In the genomic region with DNA sequence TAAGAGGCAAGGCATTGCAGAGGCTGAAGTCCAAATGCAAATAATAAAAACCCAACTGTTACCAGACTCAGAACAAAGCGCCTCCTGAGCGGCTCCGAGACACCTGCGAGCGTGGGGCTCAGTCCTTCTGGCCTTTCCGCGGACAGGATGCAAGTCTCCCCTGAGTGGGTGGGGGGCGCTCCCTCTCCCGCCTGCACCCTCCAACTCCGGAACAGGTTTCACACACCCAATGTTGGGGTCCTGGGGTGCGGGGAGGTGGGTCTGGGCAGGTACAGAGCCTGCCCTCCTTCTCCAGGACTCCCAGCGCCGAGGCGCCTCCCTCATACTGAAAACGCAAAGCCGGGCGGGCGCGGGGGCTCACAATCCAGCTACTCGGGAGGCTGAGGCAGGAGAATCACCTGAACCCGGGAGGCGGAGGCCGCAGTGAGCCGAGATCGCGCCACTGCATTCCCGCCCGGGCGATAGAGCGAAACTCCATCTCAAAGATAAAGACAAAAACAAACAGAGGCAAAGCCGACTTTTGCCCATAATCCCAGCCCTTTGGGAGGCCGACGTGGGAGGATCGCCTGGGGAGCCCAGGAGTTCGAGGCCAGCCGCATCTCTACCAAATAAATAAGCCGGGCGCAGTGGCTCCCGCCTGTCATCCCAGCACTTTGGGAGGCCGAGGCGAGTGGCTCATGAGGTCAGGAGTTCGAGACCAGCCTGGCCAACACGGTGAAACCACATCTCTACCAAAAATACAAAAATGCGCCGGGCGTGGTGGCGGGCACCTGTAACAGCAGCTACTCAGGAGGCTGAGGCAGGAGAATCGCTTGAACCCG, we compare ENCODE assay signal across 1 cellular context.
TF ChIP-seq lines count a peak whose summit lies in the region.

No MANE protein-coding gene starts in this region.

TF ChIP-seq in GM12878, 131 proteins besides CTCF, POLR2A, EP300 and RAD21 (continued from another document):
- no peak for TF ChIP-seq KDM1A (IDR thresholded peaks at IDR 0.05; ENCODE audit: borderline replicate concordance)
- no peak for TF ChIP-seq BHLHE40 (IDR thresholded peaks at IDR 0.05; ENCODE audit: borderline replicate concordance in 1 of 2, low read depth in 2 of 2, low read length in 1 of 2)
- no peak for TF ChIP-seq ZNF384 (IDR thresholded peaks at IDR 0.05; ENCODE audit: borderline replicate concordance, low read depth, low read length)
- TF ChIP-seq, protein P1, sequence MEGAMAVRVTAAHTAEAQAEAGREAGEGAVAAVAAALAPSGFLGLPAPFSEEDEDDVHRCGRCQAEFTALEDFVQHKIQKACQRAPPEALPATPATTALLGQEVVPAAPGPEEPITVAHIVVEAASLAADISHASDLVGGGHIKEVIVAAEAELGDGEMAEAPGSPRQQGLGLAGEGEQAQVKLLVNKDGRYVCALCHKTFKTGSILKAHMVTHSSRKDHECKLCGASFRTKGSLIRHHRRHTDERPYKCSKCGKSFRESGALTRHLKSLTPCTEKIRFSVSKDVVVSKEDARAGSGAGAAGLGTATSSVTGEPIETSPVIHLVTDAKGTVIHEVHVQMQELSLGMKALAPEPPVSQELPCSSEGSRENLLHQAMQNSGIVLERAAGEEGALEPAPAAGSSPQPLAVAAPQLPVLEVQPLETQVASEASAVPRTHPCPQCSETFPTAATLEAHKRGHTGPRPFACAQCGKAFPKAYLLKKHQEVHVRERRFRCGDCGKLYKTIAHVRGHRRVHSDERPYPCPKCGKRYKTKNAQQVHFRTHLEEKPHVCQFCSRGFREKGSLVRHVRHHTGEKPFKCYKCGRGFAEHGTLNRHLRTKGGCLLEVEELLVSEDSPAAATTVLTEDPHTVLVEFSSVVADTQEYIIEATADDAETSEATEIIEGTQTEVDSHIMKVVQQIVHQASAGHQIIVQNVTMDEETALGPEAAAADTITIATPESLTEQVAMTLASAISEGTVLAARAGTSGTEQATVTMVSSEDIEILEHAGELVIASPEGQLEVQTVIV (IDR thresholded peaks at IDR 0.05; ENCODE audit: borderline replicate concordance, partially characterized antibody): no peak
- no peak for TF ChIP-seq NFXL1 (IDR thresholded peaks at IDR 0.05; ENCODE audit: borderline replicate concordance)
- TF ChIP-seq, protein P2, sequence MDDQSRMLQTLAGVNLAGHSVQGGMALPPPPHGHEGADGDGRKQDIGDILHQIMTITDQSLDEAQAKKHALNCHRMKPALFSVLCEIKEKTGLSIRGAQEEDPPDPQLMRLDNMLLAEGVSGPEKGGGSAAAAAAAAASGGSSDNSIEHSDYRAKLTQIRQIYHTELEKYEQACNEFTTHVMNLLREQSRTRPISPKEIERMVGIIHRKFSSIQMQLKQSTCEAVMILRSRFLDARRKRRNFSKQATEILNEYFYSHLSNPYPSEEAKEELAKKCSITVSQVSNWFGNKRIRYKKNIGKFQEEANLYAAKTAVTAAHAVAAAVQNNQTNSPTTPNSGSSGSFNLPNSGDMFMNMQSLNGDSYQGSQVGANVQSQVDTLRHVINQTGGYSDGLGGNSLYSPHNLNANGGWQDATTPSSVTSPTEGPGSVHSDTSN (IDR thresholded peaks at IDR 0.05; ENCODE audit: insufficient replicate concordance, low read depth, low read length): no peak
- no peak for TF ChIP-seq PAX8 (IDR thresholded peaks at IDR 0.05)
- TF ChIP-seq, protein P3, sequence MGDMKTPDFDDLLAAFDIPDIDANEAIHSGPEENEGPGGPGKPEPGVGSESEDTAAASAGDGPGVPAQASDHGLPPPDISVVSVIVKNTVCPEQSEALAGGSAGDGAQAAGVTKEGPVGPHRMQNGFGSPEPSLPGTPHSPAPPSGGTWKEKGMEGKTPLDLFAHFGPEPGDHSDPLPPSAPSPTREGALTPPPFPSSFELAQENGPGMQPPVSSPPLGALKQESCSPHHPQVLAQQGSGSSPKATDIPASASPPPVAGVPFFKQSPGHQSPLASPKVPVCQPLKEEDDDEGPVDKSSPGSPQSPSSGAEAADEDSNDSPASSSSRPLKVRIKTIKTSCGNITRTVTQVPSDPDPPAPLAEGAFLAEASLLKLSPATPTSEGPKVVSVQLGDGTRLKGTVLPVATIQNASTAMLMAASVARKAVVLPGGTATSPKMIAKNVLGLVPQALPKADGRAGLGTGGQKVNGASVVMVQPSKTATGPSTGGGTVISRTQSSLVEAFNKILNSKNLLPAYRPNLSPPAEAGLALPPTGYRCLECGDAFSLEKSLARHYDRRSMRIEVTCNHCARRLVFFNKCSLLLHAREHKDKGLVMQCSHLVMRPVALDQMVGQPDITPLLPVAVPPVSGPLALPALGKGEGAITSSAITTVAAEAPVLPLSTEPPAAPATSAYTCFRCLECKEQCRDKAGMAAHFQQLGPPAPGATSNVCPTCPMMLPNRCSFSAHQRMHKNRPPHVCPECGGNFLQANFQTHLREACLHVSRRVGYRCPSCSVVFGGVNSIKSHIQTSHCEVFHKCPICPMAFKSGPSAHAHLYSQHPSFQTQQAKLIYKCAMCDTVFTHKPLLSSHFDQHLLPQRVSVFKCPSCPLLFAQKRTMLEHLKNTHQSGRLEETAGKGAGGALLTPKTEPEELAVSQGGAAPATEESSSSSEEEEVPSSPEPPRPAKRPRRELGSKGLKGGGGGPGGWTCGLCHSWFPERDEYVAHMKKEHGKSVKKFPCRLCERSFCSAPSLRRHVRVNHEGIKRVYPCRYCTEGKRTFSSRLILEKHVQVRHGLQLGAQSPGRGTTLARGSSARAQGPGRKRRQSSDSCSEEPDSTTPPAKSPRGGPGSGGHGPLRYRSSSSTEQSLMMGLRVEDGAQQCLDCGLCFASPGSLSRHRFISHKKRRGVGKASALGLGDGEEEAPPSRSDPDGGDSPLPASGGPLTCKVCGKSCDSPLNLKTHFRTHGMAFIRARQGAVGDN (IDR thresholded peaks at IDR 0.05): no peak
- no peak for TF ChIP-seq NRF1 (conservative IDR thresholded peaks at IDR 0.05; ENCODE audit: low read depth, low read length)
- 0 out of 2 replicates have a peak, but pooled peaks have one; percentile 70 for TF ChIP-seq CHD4 (IDR thresholded peaks at IDR 0.05)
- no peak for TF ChIP-seq EZH2 (IDR thresholded peaks at IDR 0.05; ENCODE audit: borderline replicate concordance, control insufficient read depth, low read depth, low read length)
- TF ChIP-seq POLR2AphosphoS5 (IDR thresholded peaks at IDR 0.05; ENCODE audit: low read length): no peak
- TF ChIP-seq GABPA (IDR thresholded peaks at IDR 0.05; ENCODE audit: low read depth): no peak
